Comparison of ENCODE assay signal across 10 cellular contexts in genomic region chr18:74595425-74595824, GRCh38. TPM values are rescaled to one million over a fixed set of nuclear protein-coding genes. Genes with fewer than 3 reads are reported as not detected.
DNase-seq lines count a peak whose midpoint lies in the region; ATAC-seq, FAIRE-seq and TF ChIP-seq lines count a peak whose summit lies in the region.
"Had no signal": no experiment of that assay in that cellular context is flagged by ENCODE, and none has a peak within 500 bp of the region (broad histone marks: within the 10 kb centered on the region; RNA-seq: fewer than 3 reads in every experiment).

No MANE protein-coding gene starts in this region.

- H3K4me2 ChIP-seq in SK-N-SH (peak overlapping the region; percentile 100), KMS-11 (peak overlapping the region; percentile 91)

- H3K79me2 ChIP-seq in SK-N-SH (ENCODE audit: insufficient read depth) (peaks cover 48% of the 10 kb centered on the region), KMS-11 (ENCODE audit: insufficient read depth, low read depth) (peaks cover 47% of the 10 kb centered on the region)

- no peak overlapping the region for H3K9ac ChIP-seq in SK-N-SH
- H3K9ac ChIP-seq in KMS-11: no peak overlapping the region

- H3K27me3 Mint-ChIP-seq in osteocyte (ENCODE audit: unreplicated experiment): no peaks in the 10 kb centered on the region

- no peaks in the 10 kb centered on the region for H3K9me2 ChIP-seq in SK-N-SH

- H3K4me3 ChIP-seq in SK-N-SH (ENCODE audit: low read depth in 2 of 2, low read length in 1 of 2): 0 out of 4 replicates have a peak overlapping the region, but pooled peaks of 1 of the 2 experiments have one; percentile 83
- no peak overlapping the region for H3K4me3 ChIP-seq in KMS-11 (IDR thresholded peaks at IDR 0.05; ENCODE audit: insufficient read depth, low read depth, low read length)
- peak overlapping the region; percentile 84 to 89 for H3K4me3 ChIP-seq in ascending aorta
- H3K4me3 ChIP-seq in WERI-Rb-1 (ENCODE audit: low read depth, low read length): no peak overlapping the region

- H4K20me1 ChIP-seq in SK-N-SH (ENCODE audit: insufficient read depth) (no peaks in the 10 kb centered on the region), KMS-11 (ENCODE audit: insufficient read depth) (no peaks in the 10 kb centered on the region)

- H3K9me3 ChIP-seq in SK-N-SH (no peaks in the 10 kb centered on the region), ascending aorta (peaks cover 0 to 44% of the 10 kb centered on the region in 2 donors), WERI-Rb-1 (ENCODE audit: severe bottlenecking) (no peaks in the 10 kb centered on the region)

- H3K36me3 ChIP-seq in SK-N-SH (replicated peaks in 1 of 2; ENCODE audit: control insufficient read depth in 1 of 2, insufficient read depth in 2 of 2, low read length in 1 of 2) (peaks cover 21 to 39% of the 10 kb centered on the region in 2 experiments), KMS-11 (ENCODE audit: insufficient read depth) (no peaks in the 10 kb centered on the region), ascending aorta (peaks cover 8 to 13% of the 10 kb centered on the region in 2 donors), WERI-Rb-1 (peaks cover 19% of the 10 kb centered on the region)

- H3K27me3 ChIP-seq in SK-N-SH (ENCODE audit: insufficient read depth) (no peaks in the 10 kb centered on the region), KMS-11 (ENCODE audit: insufficient read depth, low read depth) (no peaks in the 10 kb centered on the region), ascending aorta (no peaks in the 10 kb centered on the region), WERI-Rb-1 (ENCODE audit: insufficient read depth, low read depth, severe bottlenecking) (no peaks in the 10 kb centered on the region)

- CTCF ChIA-PET in SK-N-SH (lab: Yijun Ruan, JAX): no interaction called here

- H3K4me1 ChIP-seq in SK-N-SH (ENCODE audit: control insufficient read depth in 1 of 2, insufficient read depth in 2 of 2, low read depth in 1 of 2, low read length in 1 of 2): peaks cover 8 to 14% of the 10 kb centered on the region in 2 experiments; a peak in 3 of 4 replicates
- H3K4me1 ChIP-seq in KMS-11 (ENCODE audit: low read depth, poor library complexity, severe bottlenecking): peaks cover 73% of the 10 kb centered on the region
- H3K4me1 ChIP-seq in ascending aorta: peaks cover 0 to 17% of the 10 kb centered on the region in 2 donors

- peak overlapping the region; percentile 59 for H3K4me3 Mint-ChIP-seq in osteocyte (ENCODE audit: unreplicated experiment)

- no peaks in the 10 kb centered on the region for H3K9me3 Mint-ChIP-seq in osteocyte (ENCODE audit: unreplicated experiment)

- H3K36me3 Mint-ChIP-seq in osteocyte (ENCODE audit: unreplicated experiment): peaks cover 21% of the 10 kb centered on the region

- no peak for DNase-seq in SK-N-SH
- DNase-seq in ascending aorta (ENCODE audit: low spot score in 2 of 2): no peak
- DNase-seq in osteocyte (ENCODE audit: extremely low spot score, unreplicated experiment): no peak
- no peak for DNase-seq in HTR-8/SVneo (ENCODE audit: insufficient read length, low spot score)
- DNase-seq in WERI-Rb-1: no peak
- DNase-seq: foreskin melanocyte, trophoblast cell had no signal

- peak overlapping the region; percentile 2 for H3K27ac Mint-ChIP-seq in osteocyte (ENCODE audit: unreplicated experiment)

- intact Hi-C loops in ascending aorta (cut with DNase I): loop anchor here (10.0 kb wide), 1 partner anchor 1899 kb away; the partner anchor contains the start of gene ZNF516

- H3F3A ChIP-seq in SK-N-SH (replicated peaks; ENCODE audit: insufficient read depth): peaks cover 5% of the 10 kb centered on the region

- POLR2A ChIA-PET in SK-N-SH (lab: Yijun Ruan, JAX): no interaction called here

- peaks cover 17% of the 10 kb centered on the region for H3K4me1 Mint-ChIP-seq in osteocyte (ENCODE audit: unreplicated experiment)

- no peak for TF ChIP-seq CTCF in SK-N-SH (IDR thresholded peaks at IDR 0.05)
- TF ChIP-seq CTCF in KMS-11 (conservative IDR thresholded peaks at IDR 0.05; ENCODE audit: low read depth, low read length): no peak
- no peak for TF ChIP-seq CTCF in ascending aorta (IDR thresholded peaks at IDR 0.05)
- TF ChIP-seq CTCF in osteocyte (IDR thresholded peaks at IDR 0.05): no peak
- TF ChIP-seq CTCF in WERI-Rb-1 (IDR thresholded peaks at IDR 0.05; ENCODE audit: low read depth, low read length): no peak

- H3K27ac ChIP-seq in SK-N-SH (ENCODE audit: low read depth in 2 of 2, low read length in 1 of 2) (no peak overlapping the region), KMS-11 (no peak overlapping the region), ascending aorta (peak overlapping the region in 1 of 2 donors; percentile 7), WERI-Rb-1 (no peak overlapping the region)

- H2AFZ ChIP-seq in SK-N-SH (ENCODE audit: low read depth): no peak overlapping the region
- H2AFZ ChIP-seq in KMS-11 (ENCODE audit: low read depth): no peak overlapping the region

- no peak for TF ChIP-seq EP300 in SK-N-SH (IDR thresholded peaks at IDR 0.05; ENCODE audit: borderline replicate concordance in 1 of 2, low read depth in 1 of 2, low read length in 1 of 2)

- TF ChIP-seq RAD21 in SK-N-SH (IDR thresholded peaks at IDR 0.05; ENCODE audit: low read length): no peak

- ATAC-seq in SK-N-SH treated with all-trans-retinoic acid at 6 μM for 48 hours (no peak), GM18907 (IDR thresholded peaks at IDR 0.05; ENCODE audit: unreplicated experiment) (no peak)

- no peak for FAIRE-seq in HTR-8/SVneo (lab: Jason Lieb, UNC)

TF ChIP-seq in SK-N-SH, 30 proteins besides CTCF, POLR2A, EP300 and RAD21:
- TF ChIP-seq RCOR1 (IDR thresholded peaks at IDR 0.05; ENCODE audit: low read length) (no peak), FOXJ3 (CRISPR knock-in tag; IDR thresholded peaks at IDR 0.05) (no peak), SMC3 (IDR thresholded peaks at IDR 0.05; ENCODE audit: low read depth, low read length) (no peak), TCF12 (IDR thresholded peaks at IDR 0.05) (no peak), MAX (IDR thresholded peaks at IDR 0.05; ENCODE audit: low read depth) (no peak), JUND (IDR thresholded peaks at IDR 0.05) (no peak)

TF ChIP-seq in SK-N-SH treated with all-trans-retinoic acid at 6 μM for 48 hours, 23 proteins besides CTCF, POLR2A, EP300 and RAD21:
- no peak for TF ChIP-seq ZFP30 (CRISPR knock-in tag; IDR thresholded peaks at IDR 0.05)
- no peak for TF ChIP-seq SNAI2 (CRISPR knock-in tag; IDR thresholded peaks at IDR 0.05)
- no peak for TF ChIP-seq CSRNP3 (CRISPR knock-in tag; IDR thresholded peaks at IDR 0.05)
- TF ChIP-seq ZNF8 (CRISPR knock-in tag; IDR thresholded peaks at IDR 0.05): no peak
- no peak for TF ChIP-seq TSHZ2 (CRISPR knock-in tag; IDR thresholded peaks at IDR 0.05)
- TF ChIP-seq TCF4 (CRISPR knock-in tag; IDR thresholded peaks at IDR 0.05; ENCODE audit: borderline replicate concordance): no peak
- no peak for TF ChIP-seq PATZ1 (CRISPR knock-in tag; IDR thresholded peaks at IDR 0.05; ENCODE audit: borderline replicate concordance)

RNA-seq across cellular contexts. Expression of gene ZNF407, which starts 2.2 kb away (rescaled TPM):
- 2.6 and 2.7 TPM in 2 replicates for polyA plus RNA-seq in SK-N-SH (2012; rRNA removed)
- 1.9 and 2.1 TPM in 2 replicates for polyA plus RNA-seq in SK-N-SH (2012; cell fraction: cytosol; rRNA removed)
- 4.3 and 5.7 TPM in 2 replicates for polyA plus RNA-seq in SK-N-SH (2012; cell fraction: nucleus; rRNA removed)
- 8.7 TPM for total RNA-seq in ascending aorta
- 13.6 and 14.2 TPM in 2 replicates for total RNA-seq in osteocyte

Comparison
In these comparisons a context has a peak if more than half of its experiments do, and no peak if none do; other contexts are left out.
1. H3K4me3 ChIP-seq: peak in ascending aorta (2 of 2); none in KMS-11 (single experiment) and WERI-Rb-1 (single experiment).